15 cellular contexts compared by ENCODE assay signal in genomic region chr2:158202151-158202778, GRCh38.
DNase-seq lines count a peak whose midpoint lies in the region; ATAC-seq, FAIRE-seq and TF ChIP-seq lines count a peak whose summit lies in the region.
"Had no signal": no experiment of that assay in that cellular context is flagged by ENCODE, and none has a peak within 500 bp of the region (broad histone marks: within the 10 kb centered on the region; RNA-seq: fewer than 3 reads in every experiment).

No MANE protein-coding gene starts in this region.

- H3K27me3 ChIP-seq in mesenchymal stem cell (ENCODE audit: control insufficient read depth in 1 of 2, insufficient read depth in 1 of 2, low read length in 2 of 2) (no peaks in the 10 kb centered on the region), vagina (no peaks in the 10 kb centered on the region)
- H3K27me3 ChIP-seq: ovary, tibial artery had no signal

- H3K9me3 ChIP-seq in mesenchymal stem cell (ENCODE audit: control insufficient read depth, low read length) (no peaks in the 10 kb centered on the region), vagina (no peaks in the 10 kb centered on the region)
- H3K9me3 ChIP-seq: ovary, tibial artery had no signal

- H3K23ac ChIP-seq in mesenchymal stem cell (ENCODE audit: low read length in 2 of 2) = no peak overlapping the region

- no peak overlapping the region for H3K4me2 ChIP-seq in mesenchymal stem cell (ENCODE audit: low read length, poor library complexity, severe bottlenecking)

- TF ChIP-seq POLR2A in GM12892 (IDR thresholded peaks at IDR 0.05; ENCODE audit: low read depth, low read length) = no peak
- no peak for TF ChIP-seq POLR2A in vagina (IDR thresholded peaks at IDR 0.05)

- no peak overlapping the region for H4K91ac ChIP-seq in mesenchymal stem cell (ENCODE audit: low read length)

- H2BK12ac ChIP-seq in mesenchymal stem cell (ENCODE audit: low read length in 2 of 2) = no peak overlapping the region

- no peak overlapping the region for H3K4me3 ChIP-seq in astrocyte of the spinal cord (ENCODE audit: low read depth, low read length)
- no peak overlapping the region for H3K4me3 ChIP-seq in mesenchymal stem cell (ENCODE audit: insufficient read depth in 1 of 2, low read depth in 1 of 2, low read length in 2 of 2)
- no peak overlapping the region for H3K4me3 ChIP-seq in vagina
- H3K4me3 ChIP-seq: ovary, tibial artery had no signal

- H3K27ac ChIP-seq in mesenchymal stem cell (ENCODE audit: low read length, poor library complexity, severe bottlenecking) (peak overlapping the region; percentile 85), vagina (no peak overlapping the region)
- H3K27ac ChIP-seq: ovary, tibial artery had no signal

- H2BK5ac ChIP-seq in mesenchymal stem cell (ENCODE audit: low read depth, low read length, poor library complexity, severe bottlenecking) = no peak overlapping the region

- no peak overlapping the region for H3K14ac ChIP-seq in mesenchymal stem cell (ENCODE audit: low read length in 2 of 2)

- WGBS in mesenchymal stem cell = 34% methylated on average over 5 of the region's 6 CpGs

- intact Hi-C loops in vagina (cut with DNase I) = no loop called here

- no peak overlapping the region for H2BK120ac ChIP-seq in mesenchymal stem cell (ENCODE audit: low read depth, low read length)

- DNase-seq in GM12892 (ENCODE audit: insufficient read length) = no peak
- DNase-seq in NCI-H2081 treated with DMSO at 0.1 percent for 48 hours (lab: John Stamatoyannopoulos, UW) = peak; percentile 38
- DNase-seq in astrocyte of the spinal cord (ENCODE audit: low read depth, low spot score) = peak; percentile 54
- peak; percentile 61 for DNase-seq in mesenchymal stem cell
- DNase-seq in vagina (ENCODE audit: extremely low spot score in 2 of 2) = no peak
- no peak for DNase-seq in AG08395 (ENCODE audit: low spot score)
- DNase-seq in GM19238 (ENCODE audit: insufficient read length, low spot score) = no peak
- DNase-seq: activated CD4-positive, alpha-beta T cell treated with anti-CD3 and anti-CD28 coated beads, Interleukin-2, amount 10 ng/mL, durations not matched to agents 7 days and 5 days; CD8-positive, alpha-beta T cell; midbrain; ovary; stimulated activated CD4-positive, alpha-beta T cell treated with anti-CD3 and anti-CD28 coated beads, Interleukin-15, amount 100 ng/mL, for 24 hours; T-helper 1 cell; tibial artery had no signal

- no peak overlapping the region for H3K9ac ChIP-seq in mesenchymal stem cell (ENCODE audit: low read length)

- H3K4ac ChIP-seq in mesenchymal stem cell (ENCODE audit: low read depth in 1 of 2, low read length in 2 of 2) = no peak overlapping the region

- H3K4me1 ChIP-seq in mesenchymal stem cell (ENCODE audit: control insufficient read depth, insufficient read depth, low read depth, low read length) = peaks cover 4% of the 10 kb centered on the region
- H3K4me1 ChIP-seq in vagina = no peaks in the 10 kb centered on the region
- H3K4me1 ChIP-seq: tibial artery had no signal

- TF ChIP-seq CTCF in astrocyte of the spinal cord (IDR thresholded peaks at IDR 0.05; ENCODE audit: low read depth, low read length) (no peak), vagina (IDR thresholded peaks at IDR 0.05) (no peak)

- in situ Hi-C loops in astrocyte of the spinal cord (cut with HindIII; ENCODE audit: low sequenced_read_pairs) = no loop called here

- H3K18ac ChIP-seq in mesenchymal stem cell (ENCODE audit: low read depth in 1 of 2, low read length in 2 of 2) = no peak overlapping the region

- H3K36me3 ChIP-seq in mesenchymal stem cell (ENCODE audit: control insufficient read depth in 1 of 2, insufficient read depth in 2 of 2, low read depth in 1 of 2, low read length in 2 of 2) (no peaks in the 10 kb centered on the region), vagina (no peaks in the 10 kb centered on the region)
- H3K36me3 ChIP-seq: ovary, tibial artery had no signal

- no peak overlapping the region for H2AK5ac ChIP-seq in mesenchymal stem cell (ENCODE audit: low read length, severe bottlenecking)

- no peaks in the 10 kb centered on the region for H3K79me1 ChIP-seq in mesenchymal stem cell (replicated peaks; ENCODE audit: low read length, poor library complexity, severe bottlenecking)

- peak; percentile 76 for FAIRE-seq in GM12892 (lab: Jason Lieb, UNC)

- no peak overlapping the region for H2AFZ ChIP-seq in mesenchymal stem cell (ENCODE audit: low read depth, low read length)

- no peak overlapping the region for H2BK15ac ChIP-seq in mesenchymal stem cell (ENCODE audit: low read depth, poor library complexity, severe bottlenecking)

- ATAC-seq in GM21825 (IDR thresholded peaks at IDR 0.05; ENCODE audit: unreplicated experiment) = no peak
- ATAC-seq: CD8-positive, alpha-beta T cell had no signal

- H4K8ac ChIP-seq in mesenchymal stem cell (ENCODE audit: low read length) = no peak overlapping the region

Comparison
In these comparisons a context has a peak if more than half of its experiments do, and no peak if none do; other contexts are left out.
1. DNase-seq: peak in NCI-H2081 treated with DMSO at 0.1 percent for 48 hours (single experiment), astrocyte of the spinal cord (single experiment) and mesenchymal stem cell (single experiment); none in GM12892 (single experiment), vagina (0 of 2), AG08395 (single experiment) and GM19238 (single experiment).